ENCODE assay signal across 15 cellular contexts in the genomic region with DNA sequence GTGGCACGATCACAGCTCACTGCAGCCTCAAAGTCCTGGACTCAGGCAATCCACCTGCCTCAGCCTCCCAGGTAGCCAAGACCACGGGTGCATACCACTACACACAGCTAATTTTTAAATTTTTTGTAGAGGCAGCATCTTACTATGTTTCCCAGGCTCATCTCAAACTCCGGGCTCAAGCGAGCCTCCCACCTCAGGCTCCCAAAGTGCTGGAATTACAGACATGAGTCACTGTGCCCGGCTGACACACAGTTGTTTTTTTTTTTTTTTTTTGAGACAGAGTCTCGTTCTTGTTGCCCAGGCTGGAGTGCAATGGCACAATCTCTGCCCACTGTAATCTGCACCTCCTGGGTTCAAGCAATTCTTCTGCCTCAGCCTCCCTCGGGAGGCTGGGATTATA.
"Had no signal": no experiment of that assay in that cellular context is flagged by ENCODE, and none has a peak within 500 bp of the region (broad histone marks: within the 10 kb centered on the region; RNA-seq: fewer than 3 reads in every experiment).

No MANE protein-coding gene starts in this region.

- H3K9me3 ChIP-seq: colonic mucosa, left lung, neutrophil, suprapubic skin had no signal

- H3K27me3 ChIP-seq: colonic mucosa, left lung, suprapubic skin had no signal

- H3K27ac Mint-ChIP-seq: activated naive CD4-positive, alpha-beta T cell treated with anti-CD3 and anti-CD28 coated beads, Interleukin-2, amount 10 ng/mL, durations not matched to agents 7 days and 5 days; activated T-helper 17 cell treated with anti-CD3 and anti-CD28 coated beads, Interleukin-2, amount 50 U/mL, for 72 hours had no signal

- H3K4me1 ChIP-seq: colonic mucosa, left lung, suprapubic skin had no signal

- H3K36me3 Mint-ChIP-seq: activated naive CD4-positive, alpha-beta T cell treated with anti-CD3 and anti-CD28 coated beads, Interleukin-2, amount 10 ng/mL, durations not matched to agents 7 days and 5 days; naive thymus-derived CD8-positive, alpha-beta T cell had no signal

- H3K4me1 Mint-ChIP-seq: activated naive CD4-positive, alpha-beta T cell treated with anti-CD3 and anti-CD28 coated beads, Interleukin-2, amount 10 ng/mL, durations not matched to agents 7 days and 5 days; activated T-helper 17 cell treated with anti-CD3 and anti-CD28 coated beads, Interleukin-2, amount 50 U/mL, for 72 hours; naive thymus-derived CD8-positive, alpha-beta T cell had no signal

- H3K9me3 Mint-ChIP-seq: activated naive CD4-positive, alpha-beta T cell treated with anti-CD3 and anti-CD28 coated beads, Interleukin-2, amount 10 ng/mL, durations not matched to agents 7 days and 5 days; activated T-helper 17 cell treated with anti-CD3 and anti-CD28 coated beads, Interleukin-2, amount 50 U/mL, for 72 hours; naive thymus-derived CD8-positive, alpha-beta T cell had no signal

- H3K27ac ChIP-seq: colonic mucosa, left lung, neutrophil, suprapubic skin had no signal

- H3K27me3 Mint-ChIP-seq: activated naive CD4-positive, alpha-beta T cell treated with anti-CD3 and anti-CD28 coated beads, Interleukin-2, amount 10 ng/mL, durations not matched to agents 7 days and 5 days; activated T-helper 17 cell treated with anti-CD3 and anti-CD28 coated beads, Interleukin-2, amount 50 U/mL, for 72 hours had no signal

- DNase-seq: activated CD4-positive, CD25-positive, alpha-beta regulatory T cell treated with anti-CD3 and anti-CD28 coated beads, Interleukin-2, amount 50 U/mL, for 72 hours; activated naive CD4-positive, alpha-beta T cell treated with anti-CD3 and anti-CD28 coated beads, Interleukin-2, amount 10 ng/mL, durations not matched to agents 7 days and 5 days; central memory CD4-positive, alpha-beta T cell; colonic mucosa; left lung; mammary epithelial cell; naive thymus-derived CD8-positive, alpha-beta T cell; posterior cingulate gyrus; right cardiac atrium; small intestine; stimulated activated naive CD8-positive, alpha-beta T cell treated with anti-CD3 and anti-CD28 coated beads, Interleukin-15, Interleukin-2, amounts not matched to agents 100 U/mL and 50 U/mL, for 24 hours; trophoblast cell had no signal

- H3K4me3 Mint-ChIP-seq: activated naive CD4-positive, alpha-beta T cell treated with anti-CD3 and anti-CD28 coated beads, Interleukin-2, amount 10 ng/mL, durations not matched to agents 7 days and 5 days; activated T-helper 17 cell treated with anti-CD3 and anti-CD28 coated beads, Interleukin-2, amount 50 U/mL, for 72 hours; naive thymus-derived CD8-positive, alpha-beta T cell had no signal
